Comparison of ENCODE assay signal across 9 cellular contexts in genomic region chr20:62980970-62981369, GRCh38. TPM values are rescaled to one million over a fixed set of nuclear protein-coding genes. Genes with fewer than 3 reads are reported as not detected.
DNase-seq lines count a peak whose midpoint lies in the region; ATAC-seq and TF ChIP-seq lines count a peak whose summit lies in the region.
"Had no signal": no experiment of that assay in that cellular context is flagged by ENCODE, and none has a peak within 500 bp of the region (broad histone marks: within the 10 kb centered on the region; RNA-seq: fewer than 3 reads in every experiment).

No MANE protein-coding gene starts in this region.

- no peak for ATAC-seq in lower lobe of right lung
- ATAC-seq in mucosa of descending colon, result no peak

- intact Hi-C loops in lower lobe of right lung (cut with DNase I), result no loop called here
- intact Hi-C loops in mucosa of descending colon (cut with DNase I, micrococcal nuclease), result no loop called here

- DNase-seq in GM03348 (ENCODE audit: low spot score) (peak; percentile 42), NCI-H2171 (lab: John Stamatoyannopoulos, UW) (peak; percentile 34), activated T-cell treated with anti-CD3 and anti-CD28 coated beads for 48 hours (ENCODE audit: low read depth) (peak; percentile 25), suprapubic skin (ENCODE audit: low spot score in 2 of 2) (no peak), lower lobe of right lung (no peak), mucosa of descending colon (no peak), 8988T (no peak)

- H3K79me2 ChIP-seq in neural cell (replicated peaks; ENCODE audit: insufficient read depth, low read length), result no peaks in the 10 kb centered on the region

- H3F3A ChIP-seq in neural cell (ENCODE audit: insufficient read depth, low read length, poor library complexity, severe bottlenecking), result no peaks in the 10 kb centered on the region

- no peak overlapping the region for H3K9ac ChIP-seq in neural cell (ENCODE audit: low read length)

- H3K9me2 ChIP-seq in neural cell (ENCODE audit: insufficient read depth, low read length), result no peaks in the 10 kb centered on the region

- 9% methylated on average over 11 of the region's 28 CpGs for whole genome bisulfite sequencing in suprapubic skin

- H3K27ac ChIP-seq in neural cell (ENCODE audit: low read length) (no peak overlapping the region), suprapubic skin (no peak overlapping the region), lower lobe of right lung (no peak overlapping the region)

- no peak for TF ChIP-seq RAD21 in neural cell (conservative IDR thresholded peaks at IDR 0.05)

- H2AFZ ChIP-seq in neural cell (ENCODE audit: low read depth, low read length), result no peak overlapping the region

- H3K4me2 ChIP-seq in neural cell (ENCODE audit: low read length), result no peak overlapping the region

- H3K4me1 ChIP-seq in suprapubic skin, result peaks cover 9% of the 10 kb centered on the region
- no peaks in the 10 kb centered on the region for H3K4me1 ChIP-seq in lower lobe of right lung
- no peaks in the 10 kb centered on the region for H3K4me1 ChIP-seq in mucosa of descending colon (ENCODE audit: low read depth)

- TF ChIP-seq CTCF in neural cell (IDR thresholded peaks at IDR 0.05; ENCODE audit: poor library complexity, severe bottlenecking) (no peak), suprapubic skin (IDR thresholded peaks at IDR 0.05) (no peak), lower lobe of right lung (IDR thresholded peaks at IDR 0.05) (no peak), mucosa of descending colon (IDR thresholded peaks at IDR 0.05) (no peak)

- H3K9me3 ChIP-seq in neural cell (ENCODE audit: low read length) (no peaks in the 10 kb centered on the region), suprapubic skin (no peaks in the 10 kb centered on the region), lower lobe of right lung (no peaks in the 10 kb centered on the region), mucosa of descending colon (no peaks in the 10 kb centered on the region)

- TF ChIP-seq EP300 in neural cell (conservative IDR thresholded peaks at IDR 0.05; ENCODE audit: poor library complexity, severe bottlenecking), result no peak
- TF ChIP-seq EP300 in suprapubic skin (IDR thresholded peaks at IDR 0.05), result no peak

- no peaks in the 10 kb centered on the region for H4K20me1 ChIP-seq in neural cell (ENCODE audit: insufficient read depth)

- no peak overlapping the region for H3K4me3 ChIP-seq in neural cell (ENCODE audit: low read length)
- no peak overlapping the region for H3K4me3 ChIP-seq in suprapubic skin
- no peak overlapping the region for H3K4me3 ChIP-seq in lower lobe of right lung
- H3K4me3 ChIP-seq in mucosa of descending colon, result no peak overlapping the region

- no peaks in the 10 kb centered on the region for H3K36me3 ChIP-seq in neural cell (ENCODE audit: insufficient read depth, low read length)
- H3K36me3 ChIP-seq in suprapubic skin, result no peaks in the 10 kb centered on the region
- no peaks in the 10 kb centered on the region for H3K36me3 ChIP-seq in lower lobe of right lung
- H3K36me3 ChIP-seq in mucosa of descending colon (ENCODE audit: low read depth), result no peaks in the 10 kb centered on the region

- no peak for TF ChIP-seq POLR2A in suprapubic skin (IDR thresholded peaks at IDR 0.05)

- H3K27me3 ChIP-seq in neural cell (ENCODE audit: insufficient read depth, low read depth, low read length) (no peaks in the 10 kb centered on the region), suprapubic skin (peaks cover 100% of the 10 kb centered on the region), lower lobe of right lung (ENCODE audit: low read depth) (peaks cover 84% of the 10 kb centered on the region)

TF ChIP-seq in neural cell, 6 proteins besides CTCF, POLR2A, EP300 and RAD21:
- TF ChIP-seq MXI1 (conservative IDR thresholded peaks at IDR 0.05; ENCODE audit: poor library complexity, severe bottlenecking) (no peak), TAF1 (IDR thresholded peaks at IDR 0.05; ENCODE audit: low read depth) (no peak), REST (IDR thresholded peaks at IDR 0.05; ENCODE audit: borderline replicate concordance) (no peak), SMC3 (conservative IDR thresholded peaks at IDR 0.05; ENCODE audit: poor library complexity) (no peak), POLR2AphosphoS5 (IDR thresholded peaks at IDR 0.05) (peak; percentile 56)
TF ChIP-seq in neural cell: peak in this region for 1.

RNA-seq across cellular contexts. Expression of gene BHLHE23, which starts 25.8 kb away (rescaled TPM):
- polyA plus RNA-seq in neural cell, result not detected in 2 replicates
- not detected in 2 replicates for polyA minus RNA-seq in neural cell
- not detected for total RNA-seq in suprapubic skin
- not detected for total RNA-seq in lower lobe of right lung
- total RNA-seq in mucosa of descending colon, result not detected
- total RNA-seq: astrocyte had no signal

RNA-seq across cellular contexts. Expression of gene SLC17A9, which starts 28.5 kb away (rescaled TPM):
- not detected in 2 replicates for polyA plus RNA-seq in neural cell
- not detected in 2 replicates for polyA minus RNA-seq in neural cell
- total RNA-seq in suprapubic skin (1 to 10 TPM in 1 of 4 donors, under 1 TPM in 3; 0.10 to 2.1 (median 0.66) TPM), lower lobe of right lung (10.4 TPM), mucosa of descending colon (10 to 100 TPM in 1 of 3 donors, 1 to 10 TPM in 2; 4.8 to 22.2 (median 6.4) TPM)

RNA-seq across cellular contexts. Expression of gene GID8, which starts 43.0 kb away (rescaled TPM):
- polyA plus RNA-seq in neural cell, result 54.8 and 56.4 TPM in 2 replicates
- polyA minus RNA-seq in neural cell, result 75.0 and 76.5 TPM in 2 replicates
- total RNA-seq in suprapubic skin (10 to 100 TPM; 30.4 to 57.0 (median 45.1) TPM), lower lobe of right lung (26.2 TPM), mucosa of descending colon (10 to 100 TPM; 32.6 to 37.1 (median 34.2) TPM)

RNA-seq across cellular contexts. Expression of gene DIDO1, which starts 54.7 kb away (rescaled TPM):
- polyA plus RNA-seq in neural cell, result 40.9 and 42.8 TPM in 2 replicates
- 86.7 and 87.6 TPM in 2 replicates for polyA minus RNA-seq in neural cell
- total RNA-seq in suprapubic skin (100 to 1,000 TPM in 1 of 4 donors, 10 to 100 TPM in 3; 64.6 to 143 (median 79.2) TPM), lower lobe of right lung (54.6 TPM), mucosa of descending colon (10 to 100 TPM; 53.4 to 72.5 (median 67.4) TPM)

Comparison
In these comparisons a context has a peak if more than half of its experiments do, and no peak if none do; other contexts are left out.
1. DNase-seq: peak in GM03348 (single experiment), NCI-H2171 (single experiment) and activated T-cell treated with anti-CD3 and anti-CD28 coated beads for 48 hours (single experiment); none in suprapubic skin (0 of 2), lower lobe of right lung (single experiment), mucosa of descending colon (0 of 3) and 8988T (single experiment).